ENCODE assay signal across 13 cellular contexts in genomic region chr3:110815008-110815583, GRCh38.
DNase-seq lines count a peak whose midpoint lies in the region; ATAC-seq, FAIRE-seq and TF ChIP-seq lines count a peak whose summit lies in the region.
"Had no signal": no experiment of that assay in that cellular context is flagged by ENCODE, and none has a peak within 500 bp of the region (broad histone marks: within the 10 kb centered on the region; RNA-seq: fewer than 3 reads in every experiment).

No MANE protein-coding gene starts in this region.

- H3K9me3 ChIP-seq in endodermal cell (ENCODE audit: control insufficient read depth, low read length), result no peaks in the 10 kb centered on the region

- H3K4me3 ChIP-seq in endodermal cell (ENCODE audit: low read length), result peak overlapping the region; percentile 31

- ATAC-seq in HG02759 (IDR thresholded peaks at IDR 0.05; ENCODE audit: unreplicated experiment), result no peak

- no peaks in the 10 kb centered on the region for H3K36me3 Mint-ChIP-seq in endodermal cell (ENCODE audit: low read depth)
- H3K36me3 Mint-ChIP-seq: T-cell had no signal

- no peaks in the 10 kb centered on the region for H3K36me3 ChIP-seq in endodermal cell (ENCODE audit: control insufficient read depth, insufficient read depth, low read length)

- DNase-seq in DMS53 (lab: John Stamatoyannopoulos, UW) (peak; percentile 1), DMS53 treated with DMSO at 0.1 percent for 48 hours (lab: John Stamatoyannopoulos, UW; ENCODE audit: unreplicated experiment) (no peak), RCC 7860 (ENCODE audit: low spot score) (peak; percentile 94), endodermal cell (no peak), pulmonary artery endothelial cell (ENCODE audit: low read depth, low spot score) (peak; percentile 41), GDM1 (lab: John Stamatoyannopoulos, UW) (no peak), NCI-H510A (lab: John Stamatoyannopoulos, UW) (no peak)
- DNase-seq: activated effector memory CD4-positive, alpha-beta T cell treated with Interleukin-2 at 50 U/mL for 16 hours; NCI-H2029 had no signal

- peaks cover 5% of the 10 kb centered on the region for H3K9me3 Mint-ChIP-seq in endodermal cell
- H3K9me3 Mint-ChIP-seq: nephron, T-cell had no signal

- no peak for TF ChIP-seq CTCF in endodermal cell (conservative IDR thresholded peaks at IDR 0.05)

- no peak overlapping the region for H3K27ac ChIP-seq in endodermal cell (ENCODE audit: low read depth, low read length)
- H3K27ac ChIP-seq: 22Rv1 had no signal

- no peak overlapping the region for H3K4me3 Mint-ChIP-seq in endodermal cell
- H3K4me3 Mint-ChIP-seq: nephron, T-cell had no signal

- no peaks in the 10 kb centered on the region for H3K27me3 Mint-ChIP-seq in endodermal cell (ENCODE audit: insufficient read depth)

- FAIRE-seq in RCC 7860 (lab: Jason Lieb, UNC), result peak; percentile 94

- no peak overlapping the region for H3K9ac ChIP-seq in endodermal cell (ENCODE audit: extremely low read depth, low read length, poor library complexity, severe bottlenecking)

- no peaks in the 10 kb centered on the region for H3K27me3 ChIP-seq in endodermal cell (ENCODE audit: control insufficient read depth, insufficient read depth, low read length, poor library complexity, severe bottlenecking)

- peaks cover 10% of the 10 kb centered on the region for H3K4me1 Mint-ChIP-seq in endodermal cell
- H3K4me1 Mint-ChIP-seq: nephron had no signal

- H3K4me1 ChIP-seq in endodermal cell (ENCODE audit: control insufficient read depth, insufficient read depth, low read length), result peaks cover 3% of the 10 kb centered on the region

- 89 to 90% methylated on average over 1 of the region's 1 CpG for WGBS in endodermal cell (ENCODE audit: insufficient coverage in 1 of 2, insufficient read length in 1 of 2), 2 experiments

- H3K27ac Mint-ChIP-seq in endodermal cell, result no peak overlapping the region
- H3K27ac Mint-ChIP-seq: nephron, T-cell had no signal

Comparison
In these comparisons a context has a peak if more than half of its experiments do, and no peak if none do; other contexts are left out.
1. DNase-seq: peak in DMS53 (single experiment), RCC 7860 (single experiment) and pulmonary artery endothelial cell (single experiment); none in DMS53 treated with DMSO at 0.1 percent for 48 hours (single experiment), endodermal cell (single experiment), GDM1 (single experiment) and NCI-H510A (single experiment).